Comparison of ENCODE assay signal across 8 cellular contexts in genomic region chr2:206275274-206276160, GRCh38. TPM values are rescaled to one million over a fixed set of nuclear protein-coding genes. Genes with fewer than 3 reads are reported as not detected.
A peak's percentile ranks its signal among the peaks of the same experiment; 100 is the strongest.
DNase-seq lines count a peak whose midpoint lies in the region; ATAC-seq and TF ChIP-seq lines count a peak whose summit lies in the region.

No MANE protein-coding gene starts in this region.

- H3K36me3 ChIP-seq in HUES6 (ENCODE audit: control insufficient read depth, insufficient read depth, low read length) (no peaks in the 10 kb centered on the region), WERI-Rb-1 (peaks cover 3% of the 10 kb centered on the region; the same call in 1 of the 2 replicates), neutrophil (no peaks in the 10 kb centered on the region)

- H3K27ac ChIP-seq in HUES6 (ENCODE audit: low read depth, low read length) = no peak overlapping the region
- peak overlapping the region; percentile 93 for H3K27ac ChIP-seq in WERI-Rb-1
- H3K27ac ChIP-seq in neutrophil = no peak overlapping the region

- H3K27me3 ChIP-seq in HUES6 (ENCODE audit: control insufficient read depth, insufficient read depth, low read length) = peaks cover 41% of the 10 kb centered on the region
- no peaks in the 10 kb centered on the region for H3K27me3 ChIP-seq in WERI-Rb-1 (ENCODE audit: insufficient read depth, low read depth, severe bottlenecking)
- H3K27me3 ChIP-seq in neutrophil = peaks cover 100% of the 10 kb centered on the region

- DNase-seq in NCI-H1092 (lab: John Stamatoyannopoulos, UW) (peak; percentile 18), NCI-H1092 treated with DMSO at 0.1 percent for 48 hours (lab: John Stamatoyannopoulos, UW) (no peak), WERI-Rb-1 (no peak), fibroblast of villous mesenchyme (ENCODE audit: low read depth) (peak; percentile 84), cerebellar nuclear complex (lab: John Stamatoyannopoulos, UW) (no peak)

- peak; percentile 24 for ATAC-seq in GM21526 (IDR thresholded peaks at IDR 0.05; ENCODE audit: low FRiP score, unreplicated experiment)

- H3K9me3 ChIP-seq in HUES6 (ENCODE audit: control insufficient read depth, insufficient read depth, low read depth, low read length) (no peaks in the 10 kb centered on the region), WERI-Rb-1 (ENCODE audit: severe bottlenecking) (no peaks in the 10 kb centered on the region), neutrophil (no peaks in the 10 kb centered on the region)

- peak overlapping the region; percentile 66 for H3K9ac ChIP-seq in HUES6 (ENCODE audit: low read length)

- H3K4me3 ChIP-seq in HUES6 (ENCODE audit: low read depth, low read length) (peak overlapping the region; percentile 76), WERI-Rb-1 (ENCODE audit: low read depth, low read length) (peak overlapping the region; percentile 96), fibroblast of villous mesenchyme (ENCODE audit: low read depth, low read length) (peak overlapping the region; percentile 75), neutrophil (ENCODE audit: low read depth in 1 of 2, low read length in 1 of 2) (peak overlapping the region; percentile 51 to 59)

- TF ChIP-seq CTCF in WERI-Rb-1 (IDR thresholded peaks at IDR 0.05; ENCODE audit: low read depth, low read length) = no peak
- TF ChIP-seq CTCF in fibroblast of villous mesenchyme (IDR thresholded peaks at IDR 0.05; ENCODE audit: insufficient read depth, low read depth, low read length) = no peak
- TF ChIP-seq CTCF in neutrophil (IDR thresholded peaks at IDR 0.05) = no peak

- H3K4me1 ChIP-seq in HUES6 (ENCODE audit: control insufficient read depth, insufficient read depth, low read length) (peaks cover 17% of the 10 kb centered on the region; the same call in 1 of the 2 replicates), neutrophil (ENCODE audit: control insufficient read depth in 1 of 2, insufficient read depth in 1 of 2, low read depth in 1 of 2, low read length in 1 of 2) (peaks cover 4 to 12% of the 10 kb centered on the region in 2 experiments)

RNA-seq across cellular contexts. Expression of gene ZDBF2, which starts 1.1 kb away (rescaled TPM):
- 11.6 and 17.3 TPM in 2 replicates for total RNA-seq in fibroblast of villous mesenchyme

Comparison
In these comparisons a context has a peak if more than half of its experiments do, and no peak if none do; other contexts are left out.
1. DNase-seq: peak in NCI-H1092 (single experiment) and fibroblast of villous mesenchyme (single experiment); none in NCI-H1092 treated with DMSO at 0.1 percent for 48 hours (single experiment), WERI-Rb-1 (single experiment) and cerebellar nuclear complex (0 of 2).
2. Peak in every context shown above with its lines, with median percentiles within 50 percentile points of each other: H3K4me3 ChIP-seq.